Comparison of ENCODE assay signal across 8 cellular contexts in genomic region chr6:73518100-73518981, GRCh38. TPM values are rescaled to one million over a fixed set of nuclear protein-coding genes. Genes with fewer than 3 reads are reported as not detected.
DNase-seq lines count a peak whose midpoint lies in the region; TF ChIP-seq lines count a peak whose summit lies in the region.
"Not testable (repeated sequence)": the region's sequence is repeated elsewhere in the genome, so short reads cannot be mapped to it uniquely, and the experiment has no call there.

No MANE protein-coding gene starts in this region.

- H3K4me1 Mint-ChIP-seq in T-helper 2 cell treated with Interferon-gamma antibody and Interleukin-4, amounts not matched to agents 5 μg/mL and 100 μg/mL, for 36 hours (ENCODE audit: low read depth) = peaks cover 47% of the 10 kb centered on the region
- peaks cover 31% of the 10 kb centered on the region for H3K4me1 Mint-ChIP-seq in endothelial cell (ENCODE audit: unreplicated experiment)
- H3K4me1 Mint-ChIP-seq in neural progenitor cell = peaks cover 39% of the 10 kb centered on the region

- peaks cover 83% of the 10 kb centered on the region for H3F3A ChIP-seq in neural progenitor cell (ENCODE audit: low read depth)

- peak overlapping the region; percentile 99 for H3K9ac ChIP-seq in adipocyte (ENCODE audit: low read length)
- peak overlapping the region; percentile 100 for H3K9ac ChIP-seq in iPS-20b (ENCODE audit: low read depth, low read length)
- not testable (repeated sequence) for H3K9ac ChIP-seq in neural progenitor cell

- WGBS in transverse colon (ENCODE audit: low coverage in 1 of 2), 2 donors = 5 to 13% methylated on average over 4 to 19 of the region's 19 CpGs

- H3K4me3 ChIP-seq in adipocyte (ENCODE audit: low read length) (peak overlapping the region; percentile 91), iPS-20b (ENCODE audit: low read length) (peak overlapping the region; percentile 96), neural progenitor cell (peak overlapping the region; percentile 76), transverse colon (peak overlapping the region in 1 of 4 donors; percentile 78)

- H3K27ac ChIP-seq in KOPT-K1 (ENCODE audit: low read depth, low read length, poor library complexity, severe bottlenecking) = peak overlapping the region; percentile 99
- not testable (repeated sequence) for H3K27ac ChIP-seq in iPS-20b (ENCODE audit: low read length)
- H3K27ac ChIP-seq in neural progenitor cell = peak overlapping the region; percentile 45
- H3K27ac ChIP-seq in transverse colon = peak overlapping the region; percentile 97 to 100 (median 99)

- not testable (repeated sequence) for H3K9me3 Mint-ChIP-seq in T-helper 2 cell treated with Interferon-gamma antibody and Interleukin-4, amounts not matched to agents 5 μg/mL and 100 μg/mL, for 36 hours; endothelial cell (ENCODE audit: unreplicated experiment); neural progenitor cell

- peak; percentile 27 for DNase-seq in DMS53 (lab: John Stamatoyannopoulos, UW)
- not testable (repeated sequence) for DNase-seq in T-helper 2 cell treated with Interferon-gamma antibody and Interleukin-4, amounts not matched to agents 5 μg/mL and 100 μg/mL, for 36 hours (ENCODE audit: low spot score); adipocyte (ENCODE audit: low read depth); endothelial cell (ENCODE audit: low spot score); neural progenitor cell (ENCODE audit: low spot score); transverse colon

- H3K4me3 Mint-ChIP-seq in T-helper 2 cell treated with Interferon-gamma antibody and Interleukin-4, amounts not matched to agents 5 μg/mL and 100 μg/mL, for 36 hours = peak overlapping the region; percentile 95
- H3K4me3 Mint-ChIP-seq in endothelial cell (ENCODE audit: unreplicated experiment) (peak overlapping the region; percentile 91), neural progenitor cell (peak overlapping the region; percentile 83)

- peak overlapping the region; percentile 85 for H3K4me2 ChIP-seq in neural progenitor cell

- peaks cover 66% of the 10 kb centered on the region for H3K36me3 ChIP-seq in KOPT-K1 (ENCODE audit: insufficient read depth, low read length)
- peaks cover 54% of the 10 kb centered on the region for H3K36me3 ChIP-seq in adipocyte (ENCODE audit: control insufficient read depth, insufficient read depth, low read length, severe bottlenecking)
- peaks cover 60% of the 10 kb centered on the region for H3K36me3 ChIP-seq in iPS-20b (ENCODE audit: insufficient read depth, low read depth, low read length)
- peaks cover 21% of the 10 kb centered on the region for H3K36me3 ChIP-seq in neural progenitor cell
- H3K36me3 ChIP-seq in transverse colon = peaks cover 0 to 22% (median 9%) of the 10 kb centered on the region in 4 donors

- TF ChIP-seq EP300 in transverse colon (IDR thresholded peaks at IDR 0.05; ENCODE audit: low read depth) = not testable (repeated sequence)

- H3K27me3 Mint-ChIP-seq in T-helper 2 cell treated with Interferon-gamma antibody and Interleukin-4, amounts not matched to agents 5 μg/mL and 100 μg/mL, for 36 hours (ENCODE audit: low read depth); neural progenitor cell (ENCODE audit: insufficient read depth, low read depth): not testable (repeated sequence)
- peaks cover 29% of the 10 kb centered on the region for H3K27me3 Mint-ChIP-seq in endothelial cell (ENCODE audit: unreplicated experiment)

- peaks cover 68% of the 10 kb centered on the region for H3K36me3 Mint-ChIP-seq in T-helper 2 cell treated with Interferon-gamma antibody and Interleukin-4, amounts not matched to agents 5 μg/mL and 100 μg/mL, for 36 hours (ENCODE audit: low read depth)
- H3K36me3 Mint-ChIP-seq in endothelial cell (ENCODE audit: low read depth, unreplicated experiment) (peaks cover 53% of the 10 kb centered on the region), neural progenitor cell (peaks cover 35% of the 10 kb centered on the region)

- peaks cover 55% of the 10 kb centered on the region for H3K79me2 ChIP-seq in neural progenitor cell (ENCODE audit: low read depth)

- not testable (repeated sequence) for TF ChIP-seq CTCF in endothelial cell (IDR thresholded peaks at IDR 0.05; ENCODE audit: unreplicated experiment); neural progenitor cell (IDR thresholded peaks at IDR 0.05); transverse colon (IDR thresholded peaks at IDR 0.05)

- peaks cover 64% of the 10 kb centered on the region for H4K20me1 ChIP-seq in neural progenitor cell (ENCODE audit: low read depth)

- intact Hi-C loops in transverse colon (cut with DNase I; ENCODE audit: low total_unique reads) = not testable (repeated sequence)

- not testable (repeated sequence) for H3K9me3 ChIP-seq in KOPT-K1 (ENCODE audit: insufficient read depth, low read length, poor library complexity, severe bottlenecking); adipocyte (ENCODE audit: control insufficient read depth, low read length); iPS-20b (ENCODE audit: insufficient read depth, low read depth, low read length); neural progenitor cell (ENCODE audit: low read depth); transverse colon

- not testable (repeated sequence) for H3K27me3 ChIP-seq in adipocyte (replicated peaks; ENCODE audit: control insufficient read depth, insufficient read depth, low read length); iPS-20b (ENCODE audit: insufficient read depth, low read length); neural progenitor cell; transverse colon

- not testable (repeated sequence) for TF ChIP-seq POLR2A in transverse colon (IDR thresholded peaks at IDR 0.05)

- H3K27ac Mint-ChIP-seq in T-helper 2 cell treated with Interferon-gamma antibody and Interleukin-4, amounts not matched to agents 5 μg/mL and 100 μg/mL, for 36 hours = peak overlapping the region; percentile 99
- H3K27ac Mint-ChIP-seq in endothelial cell (ENCODE audit: unreplicated experiment) = peak overlapping the region; percentile 89
- H3K27ac Mint-ChIP-seq in neural progenitor cell = not testable (repeated sequence)

- H3K4me1 ChIP-seq in adipocyte (ENCODE audit: control insufficient read depth, insufficient read depth, low read length) (peaks cover 31% of the 10 kb centered on the region), neural progenitor cell (peaks cover 17% of the 10 kb centered on the region), transverse colon (peaks cover 22 to 61% (median 36%) of the 10 kb centered on the region in 4 donors)
- H3K4me1 ChIP-seq in iPS-20b (ENCODE audit: insufficient read depth, low read length) = not testable (repeated sequence)

- H2AFZ ChIP-seq in neural progenitor cell (replicated peaks) = not testable (repeated sequence)

- in situ Hi-C loops in transverse colon (cut with MboI; ENCODE audit: low pct_ligation_motif_present in 1 of 4, low pct_unique_long_range_greater_than_20kb in 1 of 4, low sequenced_read_pairs in 3 of 4) = loop anchor here in 3 of 4 donors (10.0 to 25.0 kb wide), 2 partner anchors 86 to 94 kb away; no protein-coding TSS in a partner anchor

RNA-seq across cellular contexts. Expression of gene EEF1A1, which starts 2.5 kb away (rescaled TPM):
- total RNA-seq in endothelial cell (ENCODE audit: unreplicated experiment) (13,000 TPM), neural progenitor cell (ENCODE audit: low replicate concordance) (15,510 and 19,891 TPM in 2 replicates), transverse colon (1,000 to 10,000 TPM; 2,654 to 8,743 (median 5,443) TPM)

RNA-seq across cellular contexts. Expression of gene MTO1, which starts 56.8 kb away (rescaled TPM):
- 23.8 TPM for total RNA-seq in endothelial cell (ENCODE audit: unreplicated experiment)
- total RNA-seq in neural progenitor cell (ENCODE audit: low replicate concordance) = 28.6 and 40.0 TPM in 2 replicates
- 10 to 100 TPM in 3 of 4 donors, 1 to 10 TPM in 1; 9.6 to 27.7 (median 22.2) TPM for total RNA-seq in transverse colon
